8 cellular contexts compared by ENCODE assay signal in genomic region chr1:19209439-19209989, GRCh38. TPM values are rescaled to one million over a fixed set of nuclear protein-coding genes. Genes with fewer than 3 reads are reported as not detected.
DNase-seq lines count a peak whose midpoint lies in the region; ATAC-seq and TF ChIP-seq lines count a peak whose summit lies in the region.

No MANE protein-coding gene starts in this region.

- peak; percentile 43 for ATAC-seq in GM21360 (IDR thresholded peaks at IDR 0.05; ENCODE audit: unreplicated experiment)
- peak; percentile 59 to 62 for ATAC-seq in activated CD4-positive, CD25-positive, alpha-beta regulatory T cell treated with anti-CD3 and anti-CD28 coated beads, Interleukin-2, amount 50 U/mL, for 24 hours

- H3K9me3 ChIP-seq in mucosa of stomach (ENCODE audit: control insufficient read depth, low read length): no peaks in the 10 kb centered on the region

- H3K4me3 ChIP-seq in epithelial cell of proximal tubule (ENCODE audit: low read depth, low read length): peak overlapping the region; percentile 87
- H3K4me3 ChIP-seq in mucosa of stomach (ENCODE audit: low read length): peak overlapping the region; percentile 71

- DNase-seq in Daoy (ENCODE audit: low read depth) (peak; percentile 61), HS-27A (ENCODE audit: low read depth) (peak; percentile 17), epithelial cell of proximal tubule (ENCODE audit: low read depth) (no peak), GM19240 (ENCODE audit: insufficient read length, low spot score) (no peak)
- peak; percentile 58 for DNase-seq in stimulated activated naive CD4-positive, alpha-beta T cell treated with Interleukin-2 at 50 U/mL for 16 hours (lab: John Stamatoyannopoulos, UW)

- no peak for TF ChIP-seq CTCF in epithelial cell of proximal tubule (conservative IDR thresholded peaks at IDR 0.05; ENCODE audit: low read depth, low read length)

- no peaks in the 10 kb centered on the region for H3K27me3 ChIP-seq in mucosa of stomach (ENCODE audit: control insufficient read depth, insufficient read depth, low read length)

- no peaks in the 10 kb centered on the region for H3K36me3 ChIP-seq in mucosa of stomach (ENCODE audit: control insufficient read depth, insufficient read depth, low read length)

- peaks cover 14% of the 10 kb centered on the region for H3K4me1 ChIP-seq in mucosa of stomach (ENCODE audit: control insufficient read depth, insufficient read depth, low read length)

- H3K9ac ChIP-seq in mucosa of stomach (ENCODE audit: low read length): peak overlapping the region; percentile 73

RNA-seq across cellular contexts. Expression of gene UBR4, which starts 0.6 kb away (rescaled TPM):
- 45.5 and 49.0 TPM in 2 replicates for total RNA-seq in Daoy (2014; rRNA removed; shearing (Covaris generic))
- 53.0 and 78.3 TPM in 2 replicates for total RNA-seq in epithelial cell of proximal tubule

RNA-seq across cellular contexts. Expression of gene EMC1, which starts 41.8 kb away (rescaled TPM):
- total RNA-seq in Daoy (2014; rRNA removed; shearing (Covaris generic)): 41.0 and 49.9 TPM in 2 replicates
- 28.8 and 60.3 TPM in 2 replicates for total RNA-seq in epithelial cell of proximal tubule

RNA-seq across cellular contexts. Expression of gene MRTO4, which starts 42.1 kb away (rescaled TPM):
- 94.7 and 109 TPM in 2 replicates for total RNA-seq in Daoy (2014; rRNA removed; shearing (Covaris generic))
- total RNA-seq in epithelial cell of proximal tubule: 47.2 and 117 TPM in 2 replicates

Comparison
In these comparisons a context has a peak if more than half of its experiments do, and no peak if none do; other contexts are left out.
1. DNase-seq: peak in Daoy (single experiment), HS-27A (single experiment) and stimulated activated naive CD4-positive, alpha-beta T cell treated with Interleukin-2 at 50 U/mL for 16 hours (single experiment); none in epithelial cell of proximal tubule (single experiment) and GM19240 (single experiment).